16 cellular contexts compared by ENCODE assay signal in genomic region chr11:119759747-119760412, GRCh38.
"Had no signal": no experiment of that assay in that cellular context is flagged by ENCODE, and none has a peak within 500 bp of the region (broad histone marks: within the 10 kb centered on the region; RNA-seq: fewer than 3 reads in every experiment).

No MANE protein-coding gene starts in this region.

- ATAC-seq: activated CD8-positive, alpha-beta T cell treated with anti-CD3 and anti-CD28 coated beads, Interleukin-2, amount 10 ng/mL, durations not matched to agents 7 days and 5 days; lower lobe of right lung; naive thymus-derived CD4-positive, alpha-beta T cell; stimulated activated memory B cell treated with anti-CD40 and anti-IgM and Interleukin-4, amounts not matched to agents 10 μg/mL and 1 μg/mL and 100 μg/mL, for 72 hours had no signal

- H3K4me3 ChIP-seq: lower lobe of right lung, right atrium auricular region, tibial nerve had no signal

- H3K27ac ChIP-seq: lower lobe of right lung, right atrium auricular region, WERI-Rb-1 had no signal

- H3K36me3 Mint-ChIP-seq: activated naive CD4-positive, alpha-beta T cell treated with anti-CD3 and anti-CD28 coated beads, Interleukin-2, amount 10 ng/mL, durations not matched to agents 7 days and 5 days; naive thymus-derived CD4-positive, alpha-beta T cell; stimulated activated memory B cell treated with anti-CD40 and anti-IgM and Interleukin-4, amounts not matched to agents 10 μg/mL and 1 μg/mL and 100 μg/mL, for 72 hours had no signal

- H3K27me3 ChIP-seq: right atrium auricular region, tibial nerve had no signal

- H3K27ac Mint-ChIP-seq: activated CD8-positive, alpha-beta T cell treated with anti-CD3 and anti-CD28 coated beads, Interleukin-2, amount 10 ng/mL, durations not matched to agents 7 days and 5 days; activated naive CD4-positive, alpha-beta T cell treated with anti-CD3 and anti-CD28 coated beads, Interleukin-2, amount 10 ng/mL, durations not matched to agents 7 days and 5 days; naive thymus-derived CD4-positive, alpha-beta T cell; stimulated activated memory B cell treated with anti-CD40 and anti-IgM and Interleukin-4, amounts not matched to agents 10 μg/mL and 1 μg/mL and 100 μg/mL, for 72 hours had no signal

- H3K9me3 Mint-ChIP-seq: activated naive CD4-positive, alpha-beta T cell treated with anti-CD3 and anti-CD28 coated beads, Interleukin-2, amount 10 ng/mL, durations not matched to agents 7 days and 5 days; central memory CD8-positive, alpha-beta T cell; naive thymus-derived CD4-positive, alpha-beta T cell; stimulated activated memory B cell treated with anti-CD40 and anti-IgM and Interleukin-4, amounts not matched to agents 10 μg/mL and 1 μg/mL and 100 μg/mL, for 72 hours had no signal

- H3K36me3 ChIP-seq: lower lobe of right lung, right atrium auricular region, tibial nerve, WERI-Rb-1 had no signal

- H3K4me1 Mint-ChIP-seq: activated naive CD4-positive, alpha-beta T cell treated with anti-CD3 and anti-CD28 coated beads, Interleukin-2, amount 10 ng/mL, durations not matched to agents 7 days and 5 days; central memory CD8-positive, alpha-beta T cell; naive thymus-derived CD4-positive, alpha-beta T cell; stimulated activated memory B cell treated with anti-CD40 and anti-IgM and Interleukin-4, amounts not matched to agents 10 μg/mL and 1 μg/mL and 100 μg/mL, for 72 hours had no signal

- H3K4me1 ChIP-seq: lower lobe of right lung had no signal

- DNase-seq: activated CD4-positive, alpha-beta T cell treated with anti-CD3 and anti-CD28 coated beads for 48 hours; activated CD8-positive, alpha-beta memory T cell treated with anti-CD3 and anti-CD28 coated beads, Interleukin-2, amount 50 U/mL, for 48 hours; activated CD8-positive, alpha-beta T cell treated with anti-CD3 and anti-CD28 coated beads, Interleukin-2, amount 10 ng/mL, durations not matched to agents 7 days and 5 days; activated naive CD4-positive, alpha-beta T cell treated with anti-CD3 and anti-CD28 coated beads, Interleukin-2, amount 10 ng/mL, durations not matched to agents 7 days and 5 days; effector memory CD4-positive, alpha-beta T cell; hippocampal formation; lower lobe of right lung; midbrain; naive thymus-derived CD4-positive, alpha-beta T cell; stimulated activated CD4-positive, alpha-beta T cell treated with anti-CD3 and anti-CD28 coated beads, Interleukin-1b, Interleukin-23, amount 100 ng/mL, for 48 hours; T1000; WERI-Rb-1 had no signal

- H3K9me3 ChIP-seq: lower lobe of right lung, right atrium auricular region, tibial nerve had no signal

- H3K4me3 Mint-ChIP-seq: activated CD8-positive, alpha-beta T cell treated with anti-CD3 and anti-CD28 coated beads, Interleukin-2, amount 10 ng/mL, durations not matched to agents 7 days and 5 days; activated naive CD4-positive, alpha-beta T cell treated with anti-CD3 and anti-CD28 coated beads, Interleukin-2, amount 10 ng/mL, durations not matched to agents 7 days and 5 days; central memory CD8-positive, alpha-beta T cell; naive thymus-derived CD4-positive, alpha-beta T cell; stimulated activated memory B cell treated with anti-CD40 and anti-IgM and Interleukin-4, amounts not matched to agents 10 μg/mL and 1 μg/mL and 100 μg/mL, for 72 hours had no signal
